ENCODE assay signal across 14 cellular contexts in the genomic region with DNA sequence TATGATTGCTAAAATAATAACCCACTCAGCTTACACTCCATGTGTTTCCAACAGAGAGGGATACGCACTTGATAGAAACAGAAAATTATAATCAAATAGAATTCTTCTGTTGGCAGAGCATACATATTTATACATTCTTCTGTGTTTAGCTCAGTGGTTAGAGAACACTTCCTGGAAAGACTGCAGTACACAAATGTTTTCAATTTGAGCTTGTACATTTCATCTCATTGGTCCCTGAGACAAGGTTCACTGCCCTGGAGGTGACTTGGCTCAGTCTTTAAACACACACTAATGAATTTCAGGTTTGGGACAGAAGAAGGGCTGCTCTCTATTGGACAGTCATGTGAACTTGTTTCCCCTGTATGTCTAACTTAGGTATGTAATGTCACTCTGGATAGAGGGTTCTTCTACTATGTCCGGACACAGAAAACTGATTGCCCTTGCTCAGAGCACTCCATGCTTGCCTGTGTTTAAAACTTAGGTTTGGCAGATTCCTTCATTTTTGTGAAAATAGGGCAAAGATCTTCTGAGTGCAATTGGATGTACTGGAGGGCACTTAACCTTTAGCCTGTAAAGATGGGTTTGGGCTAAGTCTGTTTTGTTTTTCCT. TPM values are rescaled to one million over a fixed set of nuclear protein-coding genes. Genes with fewer than 3 reads are reported as not detected.
DNase-seq lines count a peak whose midpoint lies in the region; ATAC-seq, FAIRE-seq and TF ChIP-seq lines count a peak whose summit lies in the region.
"Had no signal": no experiment of that assay in that cellular context is flagged by ENCODE, and none has a peak within 500 bp of the region (broad histone marks: within the 10 kb centered on the region; RNA-seq: fewer than 3 reads in every experiment).

No MANE protein-coding gene starts in this region.

- H2AFZ ChIP-seq in astrocyte (ENCODE audit: low read depth, low read length): no peak overlapping the region

- no peak overlapping the region for H3K27ac Mint-ChIP-seq in astrocyte (ENCODE audit: unreplicated experiment)

- no peak for DNase-seq in activated CD4-positive, CD25-positive, alpha-beta regulatory T cell (lab: John Stamatoyannopoulos, UW)
- DNase-seq in astrocyte (ENCODE audit: low read depth): peak; percentile 42
- DNase-seq in kidney tubule cell (ENCODE audit: low spot score): peak; percentile 74
- DNase-seq in suprapubic skin (ENCODE audit: low spot score in 2 of 2): no peak
- no peak for DNase-seq in NCI-H526 (lab: John Stamatoyannopoulos, UW)
- no peak for DNase-seq in inferior parietal cortex (ENCODE audit: extremely low spot score)
- DNase-seq: DND-41; NCI-H446 treated with DMSO at 0.1 percent for 48 hours; stimulated activated CD4-positive, alpha-beta T cell treated with anti-CD3 and anti-CD28 coated beads, Interleukin-12 subunit alpha, Interleukin-12 subunit beta, amount 100 ng/mL, for 4 hours had no signal

- WGBS in suprapubic skin: 42% methylated on average over 2 of the region's 2 CpGs

- H3K4me1 ChIP-seq in astrocyte (ENCODE audit: insufficient read depth, low read length) (peaks cover 6% of the 10 kb centered on the region), suprapubic skin (peaks cover 15% of the 10 kb centered on the region)
- H3K4me1 ChIP-seq: A549 had no signal

- H3K27ac ChIP-seq in astrocyte (ENCODE audit: low read depth, low read length) (no peak overlapping the region), suprapubic skin (peak overlapping the region; percentile 28)
- H3K27ac ChIP-seq: A549, cardiac muscle cell had no signal

- no peaks in the 10 kb centered on the region for H3K36me3 ChIP-seq in astrocyte (ENCODE audit: insufficient read depth, low read length)
- H3K36me3 ChIP-seq in suprapubic skin: no peaks in the 10 kb centered on the region
- H3K36me3 ChIP-seq: cardiac muscle cell had no signal

- H3K4me3 ChIP-seq in astrocyte (ENCODE audit: insufficient read depth, low read depth, low read length) (no peak overlapping the region), suprapubic skin (no peak overlapping the region)
- H3K4me3 ChIP-seq: A549, cardiac muscle cell had no signal

- H3K9me3 ChIP-seq in astrocyte (ENCODE audit: insufficient read depth, low read depth, low read length) (no peaks in the 10 kb centered on the region), suprapubic skin (no peaks in the 10 kb centered on the region)
- H3K9me3 ChIP-seq: A549 had no signal

- no peaks in the 10 kb centered on the region for H3K27me3 ChIP-seq in astrocyte (ENCODE audit: insufficient read depth, low read length)
- no peaks in the 10 kb centered on the region for H3K27me3 ChIP-seq in suprapubic skin
- H3K27me3 ChIP-seq: cardiac muscle cell had no signal

- TF ChIP-seq EP300 in suprapubic skin (IDR thresholded peaks at IDR 0.05): no peak

- peaks cover 2% of the 10 kb centered on the region for H3K36me3 Mint-ChIP-seq in astrocyte (ENCODE audit: low read depth, unreplicated experiment)

- no peak overlapping the region for H3K4me2 ChIP-seq in astrocyte (ENCODE audit: low read length)
- H3K4me2 ChIP-seq: A549 had no signal

- no peak overlapping the region for H3K9ac ChIP-seq in astrocyte (ENCODE audit: low read length)

- H3K9me3 Mint-ChIP-seq in astrocyte (ENCODE audit: unreplicated experiment): no peaks in the 10 kb centered on the region

- no peaks in the 10 kb centered on the region for H3K79me2 ChIP-seq in astrocyte (ENCODE audit: insufficient read depth, low read length)

- H3K4me3 Mint-ChIP-seq in astrocyte (ENCODE audit: unreplicated experiment): no peak overlapping the region

- H3K27me3 Mint-ChIP-seq in astrocyte (ENCODE audit: low read depth, unreplicated experiment): no peaks in the 10 kb centered on the region

- no peak for FAIRE-seq in astrocyte (lab: Jason Lieb, UNC)
- FAIRE-seq: A549 had no signal

- TF ChIP-seq CTCF in astrocyte (IDR thresholded peaks at IDR 0.05; ENCODE audit: insufficient read depth, low read depth, low read length) (no peak), suprapubic skin (IDR thresholded peaks at IDR 0.05) (no peak)

- H4K20me1 ChIP-seq in astrocyte (ENCODE audit: insufficient read depth, low read length): no peaks in the 10 kb centered on the region

- TF ChIP-seq POLR2A in suprapubic skin (IDR thresholded peaks at IDR 0.05): no peak

- H3K4me1 Mint-ChIP-seq in astrocyte (ENCODE audit: low read depth, unreplicated experiment): peaks cover 7% of the 10 kb centered on the region

- ATAC-seq in activated CD4-positive, CD25-positive, alpha-beta regulatory T cell treated with anti-CD3 and anti-CD28 coated beads, Interleukin-2, amount 50 U/mL, for 24 hours: peak; percentile 26 to 38
- no peak for ATAC-seq in GM18873 (IDR thresholded peaks at IDR 0.05; ENCODE audit: low FRiP score, unreplicated experiment)
- ATAC-seq: A549 had no signal

RNA-seq across cellular contexts. Expression of gene PROX2, which starts 22.9 kb away (rescaled TPM):
- total RNA-seq in astrocyte (not detected in 2 replicates), suprapubic skin (under 1 TPM in 3 of 4 donors, not detected in 1; 0.10 to 0.97 (median 0.11) TPM)
- total RNA-seq: cardiac muscle cell, LHCN-M2 had no signal

RNA-seq across cellular contexts. Expression of gene DLST, which starts 28.7 kb away (rescaled TPM):
- total RNA-seq in astrocyte: 83.0 and 90.6 TPM in 2 replicates
- 100 to 1,000 TPM in 1 of 4 donors, 10 to 100 TPM in 3; 79.1 to 190 (median 97.2) TPM for total RNA-seq in suprapubic skin

Comparison
In these comparisons a context has a peak if more than half of its experiments do, and no peak if none do; other contexts are left out.
1. DNase-seq: peak in astrocyte (single experiment) and kidney tubule cell (single experiment); none in activated CD4-positive, CD25-positive, alpha-beta regulatory T cell (0 of 4), suprapubic skin (0 of 2), NCI-H526 (0 of 2) and inferior parietal cortex (single experiment).